8 cellular contexts compared by ENCODE assay signal in the genomic region with DNA sequence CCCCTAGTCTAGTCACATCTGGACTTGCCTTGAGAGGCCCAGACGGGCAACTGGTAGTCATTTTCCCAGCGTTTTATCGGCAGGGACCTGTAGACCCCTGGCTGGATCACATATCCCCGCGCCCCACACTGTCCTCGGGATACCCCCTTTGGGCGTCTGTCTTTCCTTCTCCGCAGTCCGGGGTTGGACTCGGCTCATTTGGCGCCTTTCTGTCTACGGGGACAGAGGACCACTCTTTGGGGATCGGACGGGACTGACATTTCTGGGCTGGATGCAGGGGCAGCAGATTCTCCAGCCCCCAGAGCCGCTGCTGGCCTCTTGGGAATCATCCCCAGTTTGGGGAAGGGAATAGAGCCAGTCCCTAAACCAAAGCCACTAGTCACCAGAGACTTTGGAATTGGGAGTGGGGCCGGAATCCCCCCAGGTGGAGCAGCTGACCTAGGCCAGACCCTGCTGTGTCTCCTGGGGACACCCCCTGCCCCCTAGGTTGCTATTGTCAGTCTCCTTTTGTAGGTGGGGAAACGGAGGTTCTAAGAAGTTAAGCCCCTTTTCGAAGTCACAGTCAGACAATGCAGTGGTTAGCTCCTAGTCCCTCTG. TPM values are rescaled to one million over a fixed set of nuclear protein-coding genes. Genes with fewer than 3 reads are reported as not detected.
DNase-seq lines count a peak whose midpoint lies in the region; ATAC-seq and TF ChIP-seq lines count a peak whose summit lies in the region.

No MANE protein-coding gene starts in this region.

- no peaks in the 10 kb centered on the region for H3K36me3 ChIP-seq in MG63

- H3K4me3 ChIP-seq in GM12875 (ENCODE audit: low read depth, low read length) (peak overlapping the region; percentile 63), MG63 (peak overlapping the region; percentile 88)

- H3K36me3 Mint-ChIP-seq in effector memory CD8-positive, alpha-beta T cell (ENCODE audit: insufficient read depth), result peaks cover 17% of the 10 kb centered on the region
- no peaks in the 10 kb centered on the region for H3K36me3 Mint-ChIP-seq in nephron (ENCODE audit: low read depth)

- H3K4me3 Mint-ChIP-seq in effector memory CD8-positive, alpha-beta T cell, result peak overlapping the region; percentile 92 to 94
- peak overlapping the region; percentile 78 to 88 (median 84) for H3K4me3 Mint-ChIP-seq in nephron

- H3K27me3 Mint-ChIP-seq in effector memory CD8-positive, alpha-beta T cell, result no peaks in the 10 kb centered on the region
- H3K27me3 Mint-ChIP-seq in nephron (ENCODE audit: low read depth), result peaks cover 15% of the 10 kb centered on the region

- peaks cover 35 to 43% of the 10 kb centered on the region in 2 donors for H3K4me1 Mint-ChIP-seq in effector memory CD8-positive, alpha-beta T cell (ENCODE audit: low read depth in 2 of 2)
- H3K4me1 Mint-ChIP-seq in nephron, result peaks cover 40% of the 10 kb centered on the region

- no peaks in the 10 kb centered on the region for H3K27me3 ChIP-seq in MG63

- H3K9me3 ChIP-seq in MG63, result no peaks in the 10 kb centered on the region

- TF ChIP-seq CTCF in GM12875 (IDR thresholded peaks at IDR 0.05; ENCODE audit: borderline replicate concordance, insufficient read depth, low read depth, low read length) (no peak), nephron (IDR thresholded peaks at IDR 0.05; ENCODE audit: unreplicated experiment in 3 of 3) (no peak)

- H3K27ac Mint-ChIP-seq in effector memory CD8-positive, alpha-beta T cell, result peak overlapping the region; percentile 96
- H3K27ac Mint-ChIP-seq in nephron, result peak overlapping the region; percentile 23 to 86 (median 76)

- no peaks in the 10 kb centered on the region for H3K9me3 Mint-ChIP-seq in effector memory CD8-positive, alpha-beta T cell
- H3K9me3 Mint-ChIP-seq in nephron, result peaks cover 4% of the 10 kb centered on the region

- DNase-seq in MG63 (no peak), NCI-H1417 treated with DMSO at 0.1 percent for 48 hours (lab: John Stamatoyannopoulos, UW) (no peak), putamen (ENCODE audit: low spot score) (no peak), NCI-H446 (lab: John Stamatoyannopoulos, UW) (no peak)
- DNase-seq in effector memory CD8-positive, alpha-beta T cell, result no peak

- no peak for ATAC-seq in effector memory CD8-positive, alpha-beta T cell (replicated peaks)
- ATAC-seq in GM19463 (IDR thresholded peaks at IDR 0.05; ENCODE audit: unreplicated experiment), result no peak

RNA-seq across cellular contexts. Expression of gene FAM110A, which starts 0.7 kb away (rescaled TPM):
- total RNA-seq in MG63 (2014; rRNA removed; shearing (Covaris generic); ENCODE audit: low replicate concordance), result 3.9 and 4.6 TPM in 2 replicates
